Comparison of ENCODE assay signal across 8 cellular contexts in genomic region chr20:2468581-2469407, GRCh38.
DNase-seq lines count a peak whose midpoint lies in the region; TF ChIP-seq lines count a peak whose summit lies in the region.

No MANE protein-coding gene starts in this region.

- DNase-seq in GM03348 (ENCODE audit: low spot score) (peak; percentile 21), CD1c-positive myeloid dendritic cell (ENCODE audit: extremely low spot score) (no peak), hippocampal formation (lab: John Stamatoyannopoulos, UW) (no peak), DMS79 treated with DMSO at 0.1 percent for 48 hours (lab: John Stamatoyannopoulos, UW) (no peak), GM19238 (ENCODE audit: insufficient read length, low spot score) (no peak)

- peaks cover 56% of the 10 kb centered on the region for H3K36me3 ChIP-seq in OCI-LY3 (replicated peaks; ENCODE audit: low read depth, low read length)
- H3K36me3 ChIP-seq in endocrine pancreas (ENCODE audit: control insufficient read depth, insufficient read depth, low read length): peaks cover 8% of the 10 kb centered on the region
- peaks cover 47% of the 10 kb centered on the region for H3K36me3 ChIP-seq in neuron (ENCODE audit: insufficient read depth, low read length)

- H3K4me3 ChIP-seq in OCI-LY3 (ENCODE audit: low read length): peak overlapping the region; percentile 85
- peak overlapping the region; percentile 12 for H3K4me3 ChIP-seq in endocrine pancreas (ENCODE audit: control insufficient read depth, insufficient read depth, low read length)
- H3K4me3 ChIP-seq in neuron (ENCODE audit: low read length): peak overlapping the region; percentile 84

- peak overlapping the region; percentile 95 for H3K9ac ChIP-seq in OCI-LY3 (ENCODE audit: low read length)
- H3K9ac ChIP-seq in endocrine pancreas (ENCODE audit: control insufficient read depth, insufficient read depth, low read length): peak overlapping the region; percentile 69

- peaks cover 28% of the 10 kb centered on the region for H3K4me1 ChIP-seq in OCI-LY3 (ENCODE audit: low read length)
- H3K4me1 ChIP-seq in endocrine pancreas (ENCODE audit: control insufficient read depth, insufficient read depth, low read length): peaks cover 4% of the 10 kb centered on the region
- peaks cover 12% of the 10 kb centered on the region for H3K4me1 ChIP-seq in neuron (ENCODE audit: insufficient read depth, low read length)

- H4K20me1 ChIP-seq in OCI-LY3 (ENCODE audit: insufficient read depth, low read length): peaks cover 60% of the 10 kb centered on the region

- 0 out of 2 replicates have a peak overlapping the region, but pooled peaks have one; percentile 2 for H3K27ac ChIP-seq in OCI-LY3 (ENCODE audit: low read length)

- H2AFZ ChIP-seq in OCI-LY3 (ENCODE audit: low read depth, low read length) (no peak overlapping the region), neuron (ENCODE audit: low read depth, low read length) (no peak overlapping the region)

- peak overlapping the region; percentile 84 for H3K4me2 ChIP-seq in OCI-LY3 (ENCODE audit: low read length)

- H3K9me3 ChIP-seq in OCI-LY3 (ENCODE audit: insufficient read depth, low read length) (no peaks in the 10 kb centered on the region), endocrine pancreas (ENCODE audit: control insufficient read depth, low read length) (no peaks in the 10 kb centered on the region), neuron (ENCODE audit: low read length) (no peaks in the 10 kb centered on the region)

- TF ChIP-seq CTCF in OCI-LY3 (IDR thresholded peaks at IDR 0.05; ENCODE audit: low read depth, low read length): no peak

- H3K79me2 ChIP-seq in OCI-LY3 (ENCODE audit: low read length): peaks cover 64% of the 10 kb centered on the region

- H3K27me3 ChIP-seq in OCI-LY3 (ENCODE audit: low read depth, low read length) (no peaks in the 10 kb centered on the region), endocrine pancreas (ENCODE audit: control insufficient read depth, insufficient read depth, low read length) (no peaks in the 10 kb centered on the region), neuron (ENCODE audit: insufficient read depth, low read length) (no peaks in the 10 kb centered on the region)

Comparison
In these comparisons a context has a peak if more than half of its experiments do, and no peak if none do; other contexts are left out.
1. H3K4me3 ChIP-seq: peak in every context shown above with its lines; median percentile 85 in OCI-LY3; 84 in neuron; 12 in endocrine pancreas.